In the genomic region with DNA sequence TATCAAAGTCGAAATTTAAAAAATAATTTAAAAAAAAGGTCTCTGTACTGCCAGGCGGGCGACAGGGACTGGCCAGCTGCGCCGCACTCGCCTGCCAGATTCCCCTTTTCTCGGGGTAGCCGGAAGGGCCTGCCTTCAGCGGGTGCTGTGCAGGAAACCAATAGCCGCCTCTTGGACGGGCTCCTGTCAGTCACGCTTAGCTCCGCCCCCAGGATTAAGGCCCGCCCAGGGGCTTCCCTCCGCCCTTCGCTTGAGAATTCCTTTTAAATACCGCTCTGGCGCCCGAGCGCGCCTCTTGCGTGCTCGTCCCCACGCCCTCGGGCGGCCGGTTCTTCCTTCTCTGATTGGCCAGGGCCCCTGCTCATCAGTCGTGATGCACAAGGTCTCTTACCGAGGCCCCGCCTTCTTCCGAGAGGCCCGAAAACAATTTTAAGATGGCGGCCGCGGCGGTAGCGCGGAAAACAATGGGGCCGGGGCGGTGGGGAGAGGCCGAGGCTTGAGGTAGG, we compare ENCODE assay signal across 8 cellular contexts. TPM values are rescaled to one million over a fixed set of nuclear protein-coding genes. Genes with fewer than 3 reads are reported as not detected.
DNase-seq lines count a peak whose midpoint lies in the region; ATAC-seq and TF ChIP-seq lines count a peak whose summit lies in the region.

A gene with protein sequence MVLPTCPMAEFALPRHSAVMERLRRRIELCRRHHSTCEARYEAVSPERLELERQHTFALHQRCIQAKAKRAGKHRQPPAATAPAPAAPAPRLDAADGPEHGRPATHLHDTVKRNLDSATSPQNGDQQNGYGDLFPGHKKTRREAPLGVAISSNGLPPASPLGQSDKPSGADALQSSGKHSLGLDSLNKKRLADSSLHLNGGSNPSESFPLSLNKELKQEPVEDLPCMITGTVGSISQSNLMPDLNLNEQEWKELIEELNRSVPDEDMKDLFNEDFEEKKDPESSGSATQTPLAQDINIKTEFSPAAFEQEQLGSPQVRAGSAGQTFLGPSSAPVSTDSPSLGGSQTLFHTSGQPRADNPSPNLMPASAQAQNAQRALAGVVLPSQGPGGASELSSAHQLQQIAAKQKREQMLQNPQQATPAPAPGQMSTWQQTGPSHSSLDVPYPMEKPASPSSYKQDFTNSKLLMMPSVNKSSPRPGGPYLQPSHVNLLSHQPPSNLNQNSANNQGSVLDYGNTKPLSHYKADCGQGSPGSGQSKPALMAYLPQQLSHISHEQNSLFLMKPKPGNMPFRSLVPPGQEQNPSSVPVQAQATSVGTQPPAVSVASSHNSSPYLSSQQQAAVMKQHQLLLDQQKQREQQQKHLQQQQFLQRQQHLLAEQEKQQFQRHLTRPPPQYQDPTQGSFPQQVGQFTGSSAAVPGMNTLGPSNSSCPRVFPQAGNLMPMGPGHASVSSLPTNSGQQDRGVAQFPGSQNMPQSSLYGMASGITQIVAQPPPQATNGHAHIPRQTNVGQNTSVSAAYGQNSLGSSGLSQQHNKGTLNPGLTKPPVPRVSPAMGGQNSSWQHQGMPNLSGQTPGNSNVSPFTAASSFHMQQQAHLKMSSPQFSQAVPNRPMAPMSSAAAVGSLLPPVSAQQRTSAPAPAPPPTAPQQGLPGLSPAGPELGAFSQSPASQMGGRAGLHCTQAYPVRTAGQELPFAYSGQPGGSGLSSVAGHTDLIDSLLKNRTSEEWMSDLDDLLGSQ (plus strand): TSS at position 411 of the 506 bp plus-strand sequence. CDS start 291 bp downstream, outside the sequence.

- ATAC-seq in GM19328 (IDR thresholded peaks at IDR 0.05; ENCODE audit: unreplicated experiment): peak; percentile 95
- ATAC-seq in HG03520 (IDR thresholded peaks at IDR 0.05; ENCODE audit: unreplicated experiment): peak; percentile 95
- ATAC-seq in left colon: peak; percentile 95

- peak within 1 kb of the TSS; percentile 96 for H3K4me3 Mint-ChIP-seq in activated CD4-positive, alpha-beta T cell treated with anti-CD3 and anti-CD28 coated beads, Interleukin-2, amount 10 ng/mL, durations not matched to agents 7 days and 5 days

- intact Hi-C loops in left colon (cut with DNase I, micrococcal nuclease): no loop called here

- POLR2A ChIA-PET in activated CD4-positive, alpha-beta T cell treated with anti-CD3 and anti-CD28 coated beads, Interleukin-2, amount 10 ng/mL, durations not matched to agents 7 days and 5 days (lab: Charles Lee): interaction anchor here (1.0 kb wide), 1 partner anchor 109 kb away, joined by 4 read pairs; the partner anchor contains the start of gene HNRNPH1

- H3K27ac ChIP-seq in BLaER1 (peak within 1 kb of the TSS; percentile 98), coronary artery (peak within 1 kb of the TSS; percentile 98 to 99)

- peak; percentile 100 for DNase-seq in NCI-H69 (lab: John Stamatoyannopoulos, UW)
- peak; percentile 100 for DNase-seq in activated CD4-positive, alpha-beta T cell treated with anti-CD3 and anti-CD28 coated beads, Interleukin-2, amount 10 ng/mL, durations not matched to agents 7 days and 5 days
- peak; percentile 100 for DNase-seq in coronary artery (ENCODE audit: low spot score)
- peak; percentile 100 for DNase-seq in left colon
- peak; percentile 99 for DNase-seq in stimulated activated CD4-positive, alpha-beta T cell treated with anti-CD3 and anti-CD28 coated beads, Interleukin-1b, Interleukin-23, amount 100 ng/mL, for 48 hours

- peak within 1 kb of the TSS; percentile 97 for H3K27ac Mint-ChIP-seq in activated CD4-positive, alpha-beta T cell treated with anti-CD3 and anti-CD28 coated beads, Interleukin-2, amount 10 ng/mL, durations not matched to agents 7 days and 5 days

- H3K27me3 Mint-ChIP-seq in activated CD4-positive, alpha-beta T cell treated with anti-CD3 and anti-CD28 coated beads, Interleukin-2, amount 10 ng/mL, durations not matched to agents 7 days and 5 days: no peaks in the 10 kb centered on the region

- H3K4me1 ChIP-seq in BLaER1: peaks cover 38% of the 10 kb centered on the region

- H3K9ac ChIP-seq in BLaER1: peak within 1 kb of the TSS; percentile 99

- peak within 1 kb of the TSS; percentile 88 for H3K4me2 ChIP-seq in BLaER1

- H4K20me1 ChIP-seq in BLaER1: peaks cover 46% of the 10 kb centered on the region

- CTCF ChIA-PET in activated CD4-positive, alpha-beta T cell treated with anti-CD3 and anti-CD28 coated beads, Interleukin-2, amount 10 ng/mL, durations not matched to agents 7 days and 5 days (lab: Charles Lee): interaction anchor here (0.5 to 1.9 kb wide), 9 partner anchors 10 to 216 kb away, joined by 3 to 5 read pairs (median 3); partner anchors contain the start of gene HNRNPH1

- H3K4me1 Mint-ChIP-seq in activated CD4-positive, alpha-beta T cell treated with anti-CD3 and anti-CD28 coated beads, Interleukin-2, amount 10 ng/mL, durations not matched to agents 7 days and 5 days: peaks cover 35% of the 10 kb centered on the region

- no peaks in the 10 kb centered on the region for H3K9me3 ChIP-seq in BLaER1

- peaks cover 58% of the 10 kb centered on the region for H3K36me3 ChIP-seq in BLaER1

- no peaks in the 10 kb centered on the region for H3K27me3 ChIP-seq in BLaER1

- H3K36me3 Mint-ChIP-seq in activated CD4-positive, alpha-beta T cell treated with anti-CD3 and anti-CD28 coated beads, Interleukin-2, amount 10 ng/mL, durations not matched to agents 7 days and 5 days (ENCODE audit: low read depth): peaks cover 43% of the 10 kb centered on the region

- H3K4me3 ChIP-seq in BLaER1 (peak within 1 kb of the TSS; percentile 97), coronary artery (peak within 1 kb of the TSS; percentile 98)

- TF ChIP-seq CTCF in coronary artery (IDR thresholded peaks at IDR 0.05): no peak

- no peaks in the 10 kb centered on the region for H3K9me3 Mint-ChIP-seq in activated CD4-positive, alpha-beta T cell treated with anti-CD3 and anti-CD28 coated beads, Interleukin-2, amount 10 ng/mL, durations not matched to agents 7 days and 5 days

RNA-seq across cellular contexts. Expression of the gene that starts here (rescaled TPM):
- total RNA-seq in activated CD4-positive, alpha-beta T cell treated with anti-CD3 and anti-CD28 coated beads, Interleukin-2, amount 10 ng/mL, durations not matched to agents 7 days and 5 days: 10 to 100 TPM; 34.3 to 34.9 TPM
- 10 to 100 TPM; 22.1 to 24.9 TPM for total RNA-seq in left colon

Comparison
In these comparisons a context has a peak if more than half of its experiments do, and no peak if none do; other contexts are left out.
1. Peak in every context shown above with its lines: DNase-seq, ATAC-seq, H3K4me3 ChIP-seq and H3K27ac ChIP-seq.